In genomic region chr20:62065669-62066338, GRCh38 we compare ENCODE assay signal across 8 cellular contexts. TPM values are rescaled to one million over a fixed set of nuclear protein-coding genes. Genes with fewer than 3 reads are reported as not detected.
DNase-seq lines count a peak whose midpoint lies in the region; ATAC-seq and TF ChIP-seq lines count a peak whose summit lies in the region.

Gene TAF4 (minus strand): TSS chr20:62065881. CDS start chr20:62065810, 71 bp downstream.

- peaks cover 22% of the 10 kb centered on the region for H3K4me1 ChIP-seq in KMS-11 (ENCODE audit: low read depth, poor library complexity, severe bottlenecking)
- no peaks in the 10 kb centered on the region for H3K4me1 ChIP-seq in SJCRH30
- H3K4me1 ChIP-seq in foreskin keratinocyte, result no peaks in the 10 kb centered on the region
- peaks cover 35% of the 10 kb centered on the region for H3K4me1 ChIP-seq in neuron (ENCODE audit: insufficient read depth, low read length)
- peaks cover 9 to 48% (median 34%) of the 10 kb centered on the region in 5 donors for H3K4me1 ChIP-seq in subcutaneous abdominal adipose tissue (ENCODE audit: control insufficient read depth in 5 of 5, insufficient read depth in 5 of 5, low read length in 5 of 5)

- DNase-seq in DMS79 treated with DMSO at 0.1 percent for 48 hours (lab: John Stamatoyannopoulos, UW), result peak; percentile 58
- peak; percentile 87 to 91 for DNase-seq in SJCRH30
- DNase-seq in activated gamma-delta T cell treated with Interleukin-2 at 50 U/mL for 16 hours, result peak; percentile 75
- DNase-seq in foreskin keratinocyte, result peak in 1 of 2 donors; percentile 25

- peak within 1 kb of the TSS; percentile 78 for H3K4me2 ChIP-seq in KMS-11

- H3K36me3 ChIP-seq in KMS-11 (ENCODE audit: insufficient read depth) (no peaks in the 10 kb centered on the region), SJCRH30 (no peaks in the 10 kb centered on the region; the same call in 1 of the 2 replicates), neuron (ENCODE audit: insufficient read depth, low read length) (peaks cover 8% of the 10 kb centered on the region), subcutaneous abdominal adipose tissue (ENCODE audit: control insufficient read depth in 5 of 5, insufficient read depth in 5 of 5, low read length in 5 of 5) (no peaks in the 10 kb centered on the region)

- H3K79me2 ChIP-seq in KMS-11 (ENCODE audit: insufficient read depth, low read depth), result peaks cover 35% of the 10 kb centered on the region

- H2AFZ ChIP-seq in KMS-11 (ENCODE audit: low read depth) (peak within 1 kb of the TSS; percentile 57; the same call in 1 of the 2 replicates), neuron (ENCODE audit: low read depth, low read length) (peak within 1 kb of the TSS; percentile 13)

- H3K27me3 ChIP-seq in KMS-11 (ENCODE audit: insufficient read depth, low read depth) (no peaks in the 10 kb centered on the region), SJCRH30 (no peaks in the 10 kb centered on the region), foreskin keratinocyte (no peaks in the 10 kb centered on the region), neuron (ENCODE audit: insufficient read depth, low read length) (no peaks in the 10 kb centered on the region), subcutaneous abdominal adipose tissue (ENCODE audit: control insufficient read depth in 5 of 5, insufficient read depth in 4 of 5, low read length in 5 of 5) (peaks cover 0 to 7% (median 0%) of the 10 kb centered on the region in 5 donors)

- H3K9ac ChIP-seq in KMS-11, result peak within 1 kb of the TSS; percentile 63; the same call in 1 of the 2 replicates
- peak within 1 kb of the TSS in 4 of 5 donors; percentile 47 to 86 (median 66) for H3K9ac ChIP-seq in subcutaneous abdominal adipose tissue (ENCODE audit: low read length in 5 of 5)

- ATAC-seq in GM21723 (IDR thresholded peaks at IDR 0.05; ENCODE audit: unreplicated experiment) (peak; percentile 61), foreskin keratinocyte (peak; percentile 69)

- H3K9me3 ChIP-seq in SJCRH30 (replicated peaks) (no peaks in the 10 kb centered on the region), neuron (ENCODE audit: low read length) (no peaks in the 10 kb centered on the region), subcutaneous abdominal adipose tissue (ENCODE audit: control insufficient read depth in 5 of 5, low read length in 5 of 5) (no peaks in the 10 kb centered on the region)

- H3K27ac ChIP-seq in KMS-11 (peak within 1 kb of the TSS; percentile 28; the same call in 1 of the 2 replicates), SJCRH30 (peak within 1 kb of the TSS; percentile 63), foreskin keratinocyte (peak within 1 kb of the TSS; percentile 51), subcutaneous abdominal adipose tissue (ENCODE audit: low read depth, low read length) (peak within 1 kb of the TSS; percentile 54)

- no peak within 1 kb of the TSS for H3K4me3 ChIP-seq in KMS-11 (IDR thresholded peaks at IDR 0.05; ENCODE audit: insufficient read depth, low read depth, low read length)
- peak within 1 kb of the TSS; percentile 97 for H3K4me3 ChIP-seq in SJCRH30
- H3K4me3 ChIP-seq in neuron (ENCODE audit: low read length), result peak within 1 kb of the TSS; percentile 83
- peak within 1 kb of the TSS; percentile 73 to 81 (median 76) for H3K4me3 ChIP-seq in subcutaneous abdominal adipose tissue (ENCODE audit: low read depth in 1 of 5, low read length in 5 of 5)

- H4K20me1 ChIP-seq in KMS-11 (ENCODE audit: insufficient read depth), result peaks cover 7% of the 10 kb centered on the region

- TF ChIP-seq CTCF in KMS-11 (conservative IDR thresholded peaks at IDR 0.05; ENCODE audit: low read depth, low read length) (no peak), foreskin keratinocyte (conservative IDR thresholded peaks at IDR 0.05) (no peak)

RNA-seq across cellular contexts. Expression of gene TAF4, which starts in this region (rescaled TPM):
- total RNA-seq in SJCRH30 (2014; rRNA removed; shearing (Covaris generic)), result 19.4 and 20.1 TPM in 2 replicates
- total RNA-seq in foreskin keratinocyte, result 7.2 and 9.0 TPM in 2 replicates
- 3.0 and 3.2 TPM in 2 replicates for polyA plus RNA-seq in foreskin keratinocyte
